ENCODE assay signal across 26 cellular contexts in genomic region chr3:43307226-43307625, GRCh38. TPM values are rescaled to one million over a fixed set of nuclear protein-coding genes. Genes with fewer than 3 reads are reported as not detected.
A peak's percentile ranks its signal among the peaks of the same experiment; 100 is the strongest.
DNase-seq lines count a peak whose midpoint lies in the region; ATAC-seq, FAIRE-seq and TF ChIP-seq lines count a peak whose summit lies in the region.
"Had no signal": no experiment of that assay in that cellular context is flagged by ENCODE, and none has a peak within 500 bp of the region (broad histone marks: within the 10 kb centered on the region; RNA-seq: fewer than 3 reads in every experiment).

No MANE protein-coding gene starts in this region.

- H3K27me3 Mint-ChIP-seq in stimulated activated naive CD8-positive, alpha-beta T cell treated with anti-CD3 and anti-CD28 coated beads, Interleukin-15, Interleukin-2, amounts not matched to agents 100 ng/mL and 50 ng/mL, for 24 hours = no peaks in the 10 kb centered on the region
- no peaks in the 10 kb centered on the region for H3K27me3 Mint-ChIP-seq in activated CD4-positive, alpha-beta memory T cell treated with anti-CD3 and anti-CD28 coated beads, Interleukin-2, amount 10 ng/mL, durations not matched to agents 7 days and 5 days
- H3K27me3 Mint-ChIP-seq: activated CD8-positive, alpha-beta memory T cell treated with anti-CD3 and anti-CD28 coated beads, Interleukin-2, amount 10 ng/mL, durations not matched to agents 7 days and 5 days had no signal

- no peaks in the 10 kb centered on the region for H3K27me3 ChIP-seq in MG63
- H3K27me3 ChIP-seq: esophagus muscularis mucosa, sigmoid colon, transverse colon had no signal

- POLR2A ChIA-PET in activated CD4-positive, alpha-beta memory T cell treated with anti-CD3 and anti-CD28 coated beads, Interleukin-2, amount 10 ng/mL, durations not matched to agents 7 days and 5 days (lab: Charles Lee) = interaction anchor here (2.0 kb wide), 1 partner anchor 11 kb away, joined by 5 read pairs; no protein-coding TSS in a partner anchor

- H3K4me1 Mint-ChIP-seq in stimulated activated naive CD8-positive, alpha-beta T cell treated with anti-CD3 and anti-CD28 coated beads, Interleukin-15, Interleukin-2, amounts not matched to agents 100 ng/mL and 50 ng/mL, for 24 hours (ENCODE audit: low read depth) = peaks cover 89% of the 10 kb centered on the region
- H3K4me1 Mint-ChIP-seq in activated CD4-positive, alpha-beta memory T cell treated with anti-CD3 and anti-CD28 coated beads, Interleukin-2, amount 10 ng/mL, durations not matched to agents 7 days and 5 days = peaks cover 54% of the 10 kb centered on the region
- H3K4me1 Mint-ChIP-seq: nephron progenitor cell, WTC11 had no signal

- no peak for DNase-seq in stimulated activated naive CD8-positive, alpha-beta T cell treated with anti-CD3 and anti-CD28 coated beads, Interleukin-15, Interleukin-2, amounts not matched to agents 100 U/mL and 50 U/mL, for 24 hours
- DNase-seq in activated CD4-positive, alpha-beta memory T cell treated with anti-CD3 and anti-CD28 coated beads, Interleukin-2, amount 10 ng/mL, durations not matched to agents 7 days and 5 days = no peak
- peak; percentile 53 for DNase-seq in fibroblast of gingiva (ENCODE audit: low read depth)
- DNase-seq in inferior parietal cortex (ENCODE audit: extremely low spot score) = no peak
- no peak for DNase-seq in NCI-H345 treated with DMSO at 0.1 percent for 48 hours (lab: John Stamatoyannopoulos, UW; ENCODE audit: unreplicated experiment)
- no peak for DNase-seq in D721Med (ENCODE audit: insufficient read length, low spot score)
- no peak for DNase-seq in MG63
- DNase-seq: activated CD8-positive, alpha-beta memory T cell treated with anti-CD3 and anti-CD28 coated beads, Interleukin-2, amount 10 ng/mL, durations not matched to agents 7 days and 5 days; activated effector memory CD4-positive, alpha-beta T cell treated with anti-CD3 and anti-CD28 coated beads, Interleukin-2, amount 50 U/mL, for 16 hours; cerebellar nuclear complex; COR-L47; H7; mesenchymal stem cell; NCI-H1092; NCI-H2081; nephron progenitor cell; NK-92 treated with Interleukin-12 subunit alpha and Interleukin-12 subunit beta, amount 100 ng/mL, for 24 hours; posterior cingulate gyrus; sigmoid colon; T-helper 9 cell; transverse colon had no signal

- TF ChIP-seq CTCF in D721Med (IDR thresholded peaks at IDR 0.05; ENCODE audit: insufficient read depth, missing control alignments) = no peak

- ATAC-seq in stimulated activated naive CD8-positive, alpha-beta T cell treated with anti-CD3 and anti-CD28 coated beads, Interleukin-15, Interleukin-2, amounts not matched to agents 100 U/mL and 50 U/mL, for 24 hours = no peak
- ATAC-seq: activated CD8-positive, alpha-beta memory T cell treated with anti-CD3 and anti-CD28 coated beads, Interleukin-2, amount 10 ng/mL, durations not matched to agents 7 days and 5 days; WTC11 had no signal

- H3K27ac Mint-ChIP-seq in stimulated activated naive CD8-positive, alpha-beta T cell treated with anti-CD3 and anti-CD28 coated beads, Interleukin-15, Interleukin-2, amounts not matched to agents 100 ng/mL and 50 ng/mL, for 24 hours = peak overlapping the region; percentile 76
- H3K27ac Mint-ChIP-seq in activated CD4-positive, alpha-beta memory T cell treated with anti-CD3 and anti-CD28 coated beads, Interleukin-2, amount 10 ng/mL, durations not matched to agents 7 days and 5 days = peak overlapping the region; percentile 40
- H3K27ac Mint-ChIP-seq: activated CD8-positive, alpha-beta memory T cell treated with anti-CD3 and anti-CD28 coated beads, Interleukin-2, amount 10 ng/mL, durations not matched to agents 7 days and 5 days; nephron progenitor cell; WTC11 had no signal

- no peaks in the 10 kb centered on the region for H3K9me3 Mint-ChIP-seq in stimulated activated naive CD8-positive, alpha-beta T cell treated with anti-CD3 and anti-CD28 coated beads, Interleukin-15, Interleukin-2, amounts not matched to agents 100 ng/mL and 50 ng/mL, for 24 hours
- no peaks in the 10 kb centered on the region for H3K9me3 Mint-ChIP-seq in activated CD4-positive, alpha-beta memory T cell treated with anti-CD3 and anti-CD28 coated beads, Interleukin-2, amount 10 ng/mL, durations not matched to agents 7 days and 5 days
- H3K9me3 Mint-ChIP-seq: nephron progenitor cell had no signal

- no peak overlapping the region for H3K4me3 Mint-ChIP-seq in stimulated activated naive CD8-positive, alpha-beta T cell treated with anti-CD3 and anti-CD28 coated beads, Interleukin-15, Interleukin-2, amounts not matched to agents 100 ng/mL and 50 ng/mL, for 24 hours
- H3K4me3 Mint-ChIP-seq in activated CD4-positive, alpha-beta memory T cell treated with anti-CD3 and anti-CD28 coated beads, Interleukin-2, amount 10 ng/mL, durations not matched to agents 7 days and 5 days = no peak overlapping the region
- H3K4me3 Mint-ChIP-seq: activated CD8-positive, alpha-beta memory T cell treated with anti-CD3 and anti-CD28 coated beads, Interleukin-2, amount 10 ng/mL, durations not matched to agents 7 days and 5 days; nephron progenitor cell; WTC11 had no signal

- H3K36me3 ChIP-seq in MG63 = no peaks in the 10 kb centered on the region; the same call in 1 of the 2 replicates

- H3K9me3 ChIP-seq in MG63 = no peaks in the 10 kb centered on the region
- H3K9me3 ChIP-seq: sigmoid colon, transverse colon had no signal

- peaks cover 61% of the 10 kb centered on the region for H3K36me3 Mint-ChIP-seq in stimulated activated naive CD8-positive, alpha-beta T cell treated with anti-CD3 and anti-CD28 coated beads, Interleukin-15, Interleukin-2, amounts not matched to agents 100 ng/mL and 50 ng/mL, for 24 hours (ENCODE audit: low read depth)
- H3K36me3 Mint-ChIP-seq in activated CD4-positive, alpha-beta memory T cell treated with anti-CD3 and anti-CD28 coated beads, Interleukin-2, amount 10 ng/mL, durations not matched to agents 7 days and 5 days (ENCODE audit: low read depth) = peaks cover 85% of the 10 kb centered on the region

- CTCF ChIA-PET in activated CD4-positive, alpha-beta memory T cell treated with anti-CD3 and anti-CD28 coated beads, Interleukin-2, amount 10 ng/mL, durations not matched to agents 7 days and 5 days (lab: Charles Lee) = interaction anchor here (1.3 kb wide), 1 partner anchor 21 kb away, joined by 4 read pairs; the partner anchor contains the start of gene SNRK

- no peak overlapping the region for H3K4me3 ChIP-seq in MG63
- H3K4me3 ChIP-seq: esophagus muscularis mucosa, sigmoid colon, transverse colon had no signal

- FAIRE-seq in D721Med (lab: Jason Lieb, UNC) = no peak
- FAIRE-seq: astrocyte, RCC 7860 had no signal

RNA-seq across cellular contexts. Expression of gene SNRK, which starts 20.9 kb away (rescaled TPM):
- 10 to 100 TPM; 71.0 to 73.1 TPM for total RNA-seq in activated CD4-positive, alpha-beta memory T cell treated with anti-CD3 and anti-CD28 coated beads, Interleukin-2, amount 10 ng/mL, durations not matched to agents 7 days and 5 days
- 3.4 and 6.6 TPM in 2 replicates for total RNA-seq in MG63 (2014; rRNA removed; shearing (Covaris generic); ENCODE audit: low replicate concordance)
